Comparison of ENCODE assay signal across 1 cellular context in the genomic region with DNA sequence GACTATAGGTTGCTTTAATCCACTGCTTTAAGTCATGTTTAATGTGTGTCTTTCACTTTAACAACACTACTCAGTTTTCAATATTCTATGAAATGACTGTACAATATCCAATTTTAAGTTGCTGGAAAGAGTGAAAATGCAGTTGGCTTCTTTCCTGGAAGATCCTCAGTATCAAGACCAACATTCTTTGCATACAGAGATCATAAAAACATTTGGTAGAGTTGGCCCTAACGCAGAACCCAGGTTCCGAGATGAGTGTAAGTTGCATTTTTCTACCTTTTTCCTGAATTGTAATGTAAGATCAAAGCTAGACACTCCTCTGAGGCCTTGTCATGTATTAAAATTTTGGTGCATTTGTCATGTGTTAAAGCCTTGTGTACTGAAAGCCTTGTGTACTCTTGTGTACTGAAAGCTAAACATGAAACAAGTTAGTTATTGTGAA.
TF ChIP-seq lines count a peak whose summit lies in the region.

No MANE protein-coding gene starts in this region.

TF ChIP-seq in GM23338, 12 proteins besides CTCF, POLR2A, EP300 and RAD21:
- TF ChIP-seq, protein P1, sequence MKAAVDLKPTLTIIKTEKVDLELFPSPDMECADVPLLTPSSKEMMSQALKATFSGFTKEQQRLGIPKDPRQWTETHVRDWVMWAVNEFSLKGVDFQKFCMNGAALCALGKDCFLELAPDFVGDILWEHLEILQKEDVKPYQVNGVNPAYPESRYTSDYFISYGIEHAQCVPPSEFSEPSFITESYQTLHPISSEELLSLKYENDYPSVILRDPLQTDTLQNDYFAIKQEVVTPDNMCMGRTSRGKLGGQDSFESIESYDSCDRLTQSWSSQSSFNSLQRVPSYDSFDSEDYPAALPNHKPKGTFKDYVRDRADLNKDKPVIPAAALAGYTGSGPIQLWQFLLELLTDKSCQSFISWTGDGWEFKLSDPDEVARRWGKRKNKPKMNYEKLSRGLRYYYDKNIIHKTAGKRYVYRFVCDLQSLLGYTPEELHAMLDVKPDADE (IDR thresholded peaks at IDR 0.05) = no peak
- no peak for TF ChIP-seq POLR2AphosphoS5 (IDR thresholded peaks at IDR 0.05; ENCODE audit: low read depth)
- TF ChIP-seq ZNF331 (CRISPR knock-in tag; IDR thresholded peaks at IDR 0.05; ENCODE audit: low read depth) = no peak
- TF ChIP-seq NANOG (IDR thresholded peaks at IDR 0.05; ENCODE audit: borderline replicate concordance) = no peak
- no peak for TF ChIP-seq JUNB (IDR thresholded peaks at IDR 0.05; ENCODE audit: unreplicated experiment)
- TF ChIP-seq, protein P2, sequence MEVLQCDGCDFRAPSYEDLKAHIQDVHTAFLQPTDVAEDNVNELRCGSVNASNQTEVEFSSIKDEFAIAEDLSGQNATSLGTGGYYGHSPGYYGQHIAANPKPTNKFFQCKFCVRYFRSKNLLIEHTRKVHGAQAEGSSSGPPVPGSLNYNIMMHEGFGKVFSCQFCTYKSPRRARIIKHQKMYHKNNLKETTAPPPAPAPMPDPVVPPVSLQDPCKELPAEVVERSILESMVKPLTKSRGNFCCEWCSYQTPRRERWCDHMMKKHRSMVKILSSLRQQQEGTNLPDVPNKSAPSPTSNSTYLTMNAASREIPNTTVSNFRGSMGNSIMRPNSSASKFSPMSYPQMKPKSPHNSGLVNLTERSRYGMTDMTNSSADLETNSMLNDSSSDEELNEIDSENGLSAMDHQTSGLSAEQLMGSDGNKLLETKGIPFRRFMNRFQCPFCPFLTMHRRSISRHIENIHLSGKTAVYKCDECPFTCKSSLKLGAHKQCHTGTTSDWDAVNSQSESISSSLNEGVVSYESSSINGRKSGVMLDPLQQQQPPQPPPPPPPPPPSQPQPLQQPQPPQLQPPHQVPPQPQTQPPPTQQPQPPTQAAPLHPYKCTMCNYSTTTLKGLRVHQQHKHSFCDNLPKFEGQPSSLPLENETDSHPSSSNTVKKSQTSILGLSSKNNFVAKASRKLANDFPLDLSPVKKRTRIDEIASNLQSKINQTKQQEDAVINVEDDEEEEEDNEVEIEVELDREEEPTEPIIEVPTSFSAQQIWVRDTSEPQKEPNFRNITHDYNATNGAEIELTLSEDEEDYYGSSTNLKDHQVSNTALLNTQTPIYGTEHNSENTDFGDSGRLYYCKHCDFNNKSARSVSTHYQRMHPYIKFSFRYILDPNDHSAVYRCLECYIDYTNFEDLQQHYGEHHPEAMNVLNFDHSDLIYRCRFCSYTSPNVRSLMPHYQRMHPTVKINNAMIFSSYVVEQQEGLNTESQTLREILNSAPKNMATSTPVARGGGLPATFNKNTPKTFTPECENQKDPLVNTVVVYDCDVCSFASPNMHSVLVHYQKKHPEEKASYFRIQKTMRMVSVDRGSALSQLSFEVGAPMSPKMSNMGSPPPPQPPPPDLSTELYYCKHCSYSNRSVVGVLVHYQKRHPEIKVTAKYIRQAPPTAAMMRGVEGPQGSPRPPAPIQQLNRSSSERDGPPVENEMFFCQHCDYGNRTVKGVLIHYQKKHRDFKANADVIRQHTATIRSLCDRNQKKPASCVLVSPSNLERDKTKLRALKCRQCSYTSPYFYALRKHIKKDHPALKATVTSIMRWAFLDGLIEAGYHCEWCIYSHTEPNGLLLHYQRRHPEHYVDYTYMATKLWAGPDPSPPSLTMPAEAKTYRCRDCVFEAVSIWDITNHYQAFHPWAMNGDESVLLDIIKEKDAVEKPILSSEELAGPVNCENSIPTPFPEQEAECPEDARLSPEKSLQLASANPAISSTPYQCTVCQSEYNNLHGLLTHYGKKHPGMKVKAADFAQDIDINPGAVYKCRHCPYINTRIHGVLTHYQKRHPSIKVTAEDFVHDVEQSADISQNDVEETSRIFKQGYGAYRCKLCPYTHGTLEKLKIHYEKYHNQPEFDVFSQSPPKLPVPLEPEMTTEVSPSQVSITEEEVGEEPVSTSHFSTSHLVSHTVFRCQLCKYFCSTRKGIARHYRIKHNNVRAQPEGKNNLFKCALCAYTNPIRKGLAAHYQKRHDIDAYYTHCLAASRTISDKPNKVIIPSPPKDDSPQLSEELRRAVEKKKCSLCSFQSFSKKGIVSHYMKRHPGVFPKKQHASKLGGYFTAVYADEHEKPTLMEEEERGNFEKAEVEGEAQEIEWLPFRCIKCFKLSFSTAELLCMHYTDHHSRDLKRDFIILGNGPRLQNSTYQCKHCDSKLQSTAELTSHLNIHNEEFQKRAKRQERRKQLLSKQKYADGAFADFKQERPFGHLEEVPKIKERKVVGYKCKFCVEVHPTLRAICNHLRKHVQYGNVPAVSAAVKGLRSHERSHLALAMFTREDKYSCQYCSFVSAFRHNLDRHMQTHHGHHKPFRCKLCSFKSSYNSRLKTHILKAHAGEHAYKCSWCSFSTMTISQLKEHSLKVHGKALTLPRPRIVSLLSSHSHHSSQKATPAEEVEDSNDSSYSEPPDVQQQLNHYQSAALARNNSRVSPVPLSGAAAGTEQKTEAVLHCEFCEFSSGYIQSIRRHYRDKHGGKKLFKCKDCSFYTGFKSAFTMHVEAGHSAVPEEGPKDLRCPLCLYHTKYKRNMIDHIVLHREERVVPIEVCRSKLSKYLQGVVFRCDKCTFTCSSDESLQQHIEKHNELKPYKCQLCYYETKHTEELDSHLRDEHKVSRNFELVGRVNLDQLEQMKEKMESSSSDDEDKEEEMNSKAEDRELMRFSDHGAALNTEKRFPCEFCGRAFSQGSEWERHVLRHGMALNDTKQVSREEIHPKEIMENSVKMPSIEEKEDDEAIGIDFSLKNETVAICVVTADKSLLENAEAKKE (CRISPR knock-in tag; IDR thresholded peaks at IDR 0.05) = no peak
- TF ChIP-seq, protein P3, sequence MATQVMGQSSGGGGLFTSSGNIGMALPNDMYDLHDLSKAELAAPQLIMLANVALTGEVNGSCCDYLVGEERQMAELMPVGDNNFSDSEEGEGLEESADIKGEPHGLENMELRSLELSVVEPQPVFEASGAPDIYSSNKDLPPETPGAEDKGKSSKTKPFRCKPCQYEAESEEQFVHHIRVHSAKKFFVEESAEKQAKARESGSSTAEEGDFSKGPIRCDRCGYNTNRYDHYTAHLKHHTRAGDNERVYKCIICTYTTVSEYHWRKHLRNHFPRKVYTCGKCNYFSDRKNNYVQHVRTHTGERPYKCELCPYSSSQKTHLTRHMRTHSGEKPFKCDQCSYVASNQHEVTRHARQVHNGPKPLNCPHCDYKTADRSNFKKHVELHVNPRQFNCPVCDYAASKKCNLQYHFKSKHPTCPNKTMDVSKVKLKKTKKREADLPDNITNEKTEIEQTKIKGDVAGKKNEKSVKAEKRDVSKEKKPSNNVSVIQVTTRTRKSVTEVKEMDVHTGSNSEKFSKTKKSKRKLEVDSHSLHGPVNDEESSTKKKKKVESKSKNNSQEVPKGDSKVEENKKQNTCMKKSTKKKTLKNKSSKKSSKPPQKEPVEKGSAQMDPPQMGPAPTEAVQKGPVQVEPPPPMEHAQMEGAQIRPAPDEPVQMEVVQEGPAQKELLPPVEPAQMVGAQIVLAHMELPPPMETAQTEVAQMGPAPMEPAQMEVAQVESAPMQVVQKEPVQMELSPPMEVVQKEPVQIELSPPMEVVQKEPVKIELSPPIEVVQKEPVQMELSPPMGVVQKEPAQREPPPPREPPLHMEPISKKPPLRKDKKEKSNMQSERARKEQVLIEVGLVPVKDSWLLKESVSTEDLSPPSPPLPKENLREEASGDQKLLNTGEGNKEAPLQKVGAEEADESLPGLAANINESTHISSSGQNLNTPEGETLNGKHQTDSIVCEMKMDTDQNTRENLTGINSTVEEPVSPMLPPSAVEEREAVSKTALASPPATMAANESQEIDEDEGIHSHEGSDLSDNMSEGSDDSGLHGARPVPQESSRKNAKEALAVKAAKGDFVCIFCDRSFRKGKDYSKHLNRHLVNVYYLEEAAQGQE (IDR thresholded peaks at IDR 0.05; ENCODE audit: unreplicated experiment) = no peak
- no peak for TF ChIP-seq EZH2 (IDR thresholded peaks at IDR 0.05; ENCODE audit: low read depth, unreplicated experiment)
- TF ChIP-seq ZNF114 (CRISPR knock-in tag; IDR thresholded peaks at IDR 0.05) = no peak
- no peak for TF ChIP-seq STAT1 (IDR thresholded peaks at IDR 0.05; ENCODE audit: unreplicated experiment)
- no peak for TF ChIP-seq EZH2phosphoT487 (IDR thresholded peaks at IDR 0.05; ENCODE audit: unreplicated experiment)
- no peak for TF ChIP-seq CREB1 (CRISPR knock-in tag; IDR thresholded peaks at IDR 0.05; ENCODE audit: low read depth)
